ENCODE assay signal across 19 cellular contexts in genomic region chr3:100360757-100361496, GRCh38.
"Had no signal": no experiment of that assay in that cellular context is flagged by ENCODE, and none has a peak within 500 bp of the region (broad histone marks: within the 10 kb centered on the region; RNA-seq: fewer than 3 reads in every experiment).

No MANE protein-coding gene starts in this region.

- H3K27ac Mint-ChIP-seq: activated CD4-positive, alpha-beta T cell treated with anti-CD3 and anti-CD28 coated beads for 36 hours; activated CD8-positive, alpha-beta T cell treated with anti-CD3 and anti-CD28 coated beads, Interleukin-2, amount 10 ng/mL, durations not matched to agents 7 days and 5 days; activated naive CD4-positive, alpha-beta T cell treated with anti-CD3 and anti-CD28 coated beads, Interleukin-2, amount 10 ng/mL, durations not matched to agents 7 days and 5 days; activated T-helper 2 cell treated with anti-CD3 and anti-CD28 coated beads, Interferon-gamma antibody, Interleukin-2, Interleukin-4, amounts not matched to agents 10 μg/mL and 5 μg/mL and 100 μg/mL, durations not matched to agents 14 hours and 24 hours and 36 hours had no signal

- H3K4me3 Mint-ChIP-seq: activated CD4-positive, alpha-beta T cell treated with anti-CD3 and anti-CD28 coated beads for 36 hours; activated CD8-positive, alpha-beta T cell treated with anti-CD3 and anti-CD28 coated beads, Interleukin-2, amount 10 ng/mL, durations not matched to agents 7 days and 5 days; activated naive CD4-positive, alpha-beta T cell treated with anti-CD3 and anti-CD28 coated beads, Interleukin-2, amount 10 ng/mL, durations not matched to agents 7 days and 5 days; nephron; stimulated activated naive CD8-positive, alpha-beta T cell treated with anti-CD3 and anti-CD28 coated beads, Interleukin-15, amount 100 ng/mL, for 72 hours; T-cell had no signal

- H3K27me3 Mint-ChIP-seq: activated CD4-positive, alpha-beta T cell treated with anti-CD3 and anti-CD28 coated beads for 36 hours; activated naive CD4-positive, alpha-beta T cell treated with anti-CD3 and anti-CD28 coated beads, Interleukin-2, amount 10 ng/mL, durations not matched to agents 7 days and 5 days; stimulated activated naive CD8-positive, alpha-beta T cell treated with anti-CD3 and anti-CD28 coated beads, Interleukin-15, amount 100 ng/mL, for 72 hours; T-cell had no signal

- ATAC-seq: activated CD4-positive, alpha-beta T cell treated with anti-CD3 and anti-CD28 coated beads for 36 hours; activated CD8-positive, alpha-beta T cell treated with anti-CD3 and anti-CD28 coated beads, Interleukin-2, amount 10 ng/mL, durations not matched to agents 7 days and 5 days; gastrocnemius medialis; heart right ventricle; stimulated activated naive CD8-positive, alpha-beta T cell treated with anti-CD3 and anti-CD28 coated beads, Interleukin-15, amount 100 ng/mL, for 72 hours; T-cell had no signal

- H3K9me3 ChIP-seq: gastrocnemius medialis, testis had no signal

- FAIRE-seq: endometrium, islet of Langerhans had no signal

- H3K4me3 ChIP-seq: esophagus squamous epithelium, gastrocnemius medialis, heart right ventricle, left ventricle myocardium inferior, testis had no signal

- H3K27ac ChIP-seq: brain microvascular endothelial cell, esophagus squamous epithelium, gastrocnemius medialis, heart right ventricle, left ventricle myocardium inferior, testis, WERI-Rb-1 had no signal

- H3K4me1 ChIP-seq: esophagus squamous epithelium, gastrocnemius medialis, heart right ventricle, left ventricle myocardium inferior, testis had no signal

- H3K27me3 ChIP-seq: brain microvascular endothelial cell, esophagus squamous epithelium, gastrocnemius medialis, heart right ventricle, testis had no signal

- DNase-seq: activated CD4-positive, alpha-beta T cell treated with anti-CD3 and anti-CD28 coated beads for 36 hours; activated CD8-positive, alpha-beta T cell treated with anti-CD3 and anti-CD28 coated beads, Interleukin-2, amount 10 ng/mL, durations not matched to agents 7 days and 5 days; activated naive CD4-positive, alpha-beta T cell treated with anti-CD3 and anti-CD28 coated beads, Interleukin-2, amount 10 ng/mL, durations not matched to agents 7 days and 5 days; amniotic stem cell; brain microvascular endothelial cell; esophagus squamous epithelium; gastrocnemius medialis; heart right ventricle; left ventricle myocardium inferior; mesenchymal stem cell; stimulated activated CD4-positive, alpha-beta T cell treated with anti-CD3 and anti-CD28 coated beads, Interleukin-2, amount 100 ng/mL, for 48 hours; stimulated activated naive CD8-positive, alpha-beta T cell treated with anti-CD3 and anti-CD28 coated beads, Interleukin-15, amount 100 ng/mL, for 72 hours; T-cell; testis; WERI-Rb-1 had no signal

- H3K4me1 Mint-ChIP-seq: activated CD4-positive, alpha-beta T cell treated with anti-CD3 and anti-CD28 coated beads for 36 hours; activated naive CD4-positive, alpha-beta T cell treated with anti-CD3 and anti-CD28 coated beads, Interleukin-2, amount 10 ng/mL, durations not matched to agents 7 days and 5 days; nephron; stimulated activated naive CD8-positive, alpha-beta T cell treated with anti-CD3 and anti-CD28 coated beads, Interleukin-15, amount 100 ng/mL, for 72 hours; T-cell had no signal
